Comparison of ENCODE assay signal across 13 cellular contexts in the genomic region with DNA sequence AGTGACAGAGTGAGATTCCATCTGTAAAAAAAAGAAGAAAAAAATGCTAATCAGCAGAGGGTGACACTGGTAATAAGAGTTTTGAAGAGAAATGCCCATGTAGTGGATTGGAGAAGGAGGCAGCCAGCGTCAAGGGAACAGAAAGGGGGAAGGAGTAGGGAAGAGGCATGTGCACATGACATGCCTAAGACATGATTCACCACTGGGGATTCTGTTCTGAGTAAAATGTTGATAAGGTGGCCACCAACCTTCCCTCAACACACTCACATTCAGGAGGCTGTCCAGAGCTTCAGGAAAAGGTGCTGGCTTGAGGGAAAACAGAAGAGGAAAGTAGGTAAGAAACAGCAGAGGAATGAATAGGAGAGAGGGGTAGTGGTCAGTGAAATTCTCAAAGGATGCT. TPM values are rescaled to one million over a fixed set of nuclear protein-coding genes. Genes with fewer than 3 reads are reported as not detected.
DNase-seq lines count a peak whose midpoint lies in the region; ATAC-seq, FAIRE-seq and TF ChIP-seq lines count a peak whose summit lies in the region.
"Had no signal": no experiment of that assay in that cellular context is flagged by ENCODE, and none has a peak within 500 bp of the region (broad histone marks: within the 10 kb centered on the region; RNA-seq: fewer than 3 reads in every experiment).

No MANE protein-coding gene starts in this region.

- no peaks in the 10 kb centered on the region for H3K9me1 ChIP-seq in K562 (ENCODE audit: control insufficient read depth, insufficient read depth, low read length)

- WGBS in K562 (ENCODE audit: insufficient coverage, low coverage, missing lambda C conversion rate) = 0% methylated on average over 1 of the region's 1 CpG

- no peak for FAIRE-seq in K562 (lab: Jason Lieb, UNC)

- H3K79me2 ChIP-seq in K562 (ENCODE audit: control insufficient read depth, insufficient read depth, low read length) = no peaks in the 10 kb centered on the region

- no peak overlapping the region for H2AFZ ChIP-seq in K562 (ENCODE audit: low read depth, low read length)

- intact Hi-C loops in K562 (cut with micrococcal nuclease) = no loop called here
- intact Hi-C loops in left lung (cut with DNase I) = no loop called here

- no peak overlapping the region for H3K4me2 ChIP-seq in K562 (ENCODE audit: insufficient read depth, low read length)

- no peak for TF ChIP-seq CTCF in K562 (IDR thresholded peaks at IDR 0.05 in 2 of 3, conservative IDR thresholded peaks at IDR 0.05 in 1 of 3; ENCODE audit: insufficient read depth in 2 of 3, low read depth in 1 of 3, low read length in 3 of 3)
- no peak for TF ChIP-seq CTCF in left lung (IDR thresholded peaks at IDR 0.05)

- H3K9ac ChIP-seq in K562 (ENCODE audit: insufficient read depth in 1 of 2, low read depth in 2 of 2, low read length in 2 of 2) = no peak overlapping the region

- H3K27me3 ChIP-seq in K562 (ENCODE audit: control insufficient read depth in 2 of 2, insufficient read depth in 2 of 2, low read length in 2 of 2) (peaks cover 19 to 21% of the 10 kb centered on the region in 2 experiments), left lung (no peaks in the 10 kb centered on the region)

- TF ChIP-seq RAD21 in K562 (CRISPR knock-in tag; conservative IDR thresholded peaks at IDR 0.05 in 1 of 2, IDR thresholded peaks at IDR 0.05 in 1 of 2) = no peak

- no peak overlapping the region for H3K27ac ChIP-seq in K562 (ENCODE audit: extremely low read depth, low read depth, low read length)
- H3K27ac ChIP-seq in left lung = no peak overlapping the region

- no TSS peak for BruUV-seq in K562 (replicated peaks; lab: Mats Ljungman, UMichigan)

- H3K9me3 ChIP-seq in K562 (replicated peaks; ENCODE audit: control insufficient read depth, insufficient read depth, low read depth, low read length) (no peaks in the 10 kb centered on the region), left lung (no peaks in the 10 kb centered on the region)

- ATAC-seq in K562 (no peak), left lung (peak; percentile 55), GM19328 (IDR thresholded peaks at IDR 0.05; ENCODE audit: unreplicated experiment) (no peak)
- ATAC-seq in activated CD4-positive, CD25-positive, alpha-beta regulatory T cell treated with anti-CD3 and anti-CD28 coated beads, Interleukin-2, amount 50 U/mL, for 24 hours = no peak
- ATAC-seq: T-helper 17 cell had no signal

- CTCF ChIA-PET in K562 (lab: Yijun Ruan, JAX; ENCODE audit: low intra/inter-chr PET ratio) = no interaction called here

- POLR2A ChIA-PET in K562 (lab: Yijun Ruan, JAX) = no interaction called here

- no peak for TF ChIP-seq POLR2A in K562 (conservative IDR thresholded peaks at IDR 0.05)

- TF ChIP-seq EP300 in K562 (IDR thresholded peaks at IDR 0.05; ENCODE audit: low read length) = no peak

- H4K20me1 ChIP-seq in K562 (replicated peaks; ENCODE audit: control insufficient read depth, insufficient read depth, low read length) = no peaks in the 10 kb centered on the region

- DNase-seq in Caki2 (ENCODE audit: low read depth) (peak; percentile 91), LHCN-M2 (ENCODE audit: low read depth) (peak; percentile 51), K562 (ENCODE audit: extremely low read depth in 1 of 4, low spot score in 3 of 4) (no peak), left lung (no peak)
- no peak for DNase-seq in stimulated activated naive CD4-positive, alpha-beta T cell treated with Interleukin-2 at 50 U/mL for 16 hours (lab: John Stamatoyannopoulos, UW)
- no peak for DNase-seq in activated CD4-positive, alpha-beta T cell treated with anti-CD3 and anti-CD28 coated beads for 48 hours
- DNase-seq: activated CD4-positive, alpha-beta memory T cell treated with anti-CD3 and anti-CD28 coated beads for 36 hours; hypothalamus; T-helper 17 cell had no signal

- in situ Hi-C loops in Caki2 (cut with HindIII; ENCODE audit: low pct_unique_long_range_greater_than_20kb, low sequenced_read_pairs) = no loop called here
- in situ Hi-C loops in K562 (cut with MboI) = no loop called here

- H3K36me3 ChIP-seq in K562 (ENCODE audit: control insufficient read depth, insufficient read depth, low read length) = no peaks in the 10 kb centered on the region
- H3K36me3 ChIP-seq in left lung = no peaks in the 10 kb centered on the region

- H3K4me1 ChIP-seq in K562 (replicated peaks in 1 of 2; ENCODE audit: control insufficient read depth in 2 of 2, insufficient read depth in 2 of 2, low read length in 2 of 2) (no peaks in the 10 kb centered on the region; a peak in 1 of 5 replicates), left lung (no peaks in the 10 kb centered on the region)

- H3K4me3 ChIP-seq in K562 (no peak overlapping the region), left lung (no peak overlapping the region)

TF ChIP-seq in K562, 482 proteins besides CTCF, POLR2A, EP300 and RAD21 (continues in another document):
- TF ChIP-seq JUN (IDR thresholded peaks at IDR 0.05; ENCODE audit: borderline replicate concordance, low read depth, low read length) (peak; percentile 42; the same call in 1 of the 2 replicates), JUN (CRISPR knock-in tag; IDR thresholded peaks at IDR 0.05; ENCODE audit: borderline replicate concordance) (no peak), TEAD1 (CRISPR knock-in tag; IDR thresholded peaks at IDR 0.05) (peak in 1 of 2 experiments; percentile 48; a peak in 1 of 4 replicates), YY1 (IDR thresholded peaks at IDR 0.05; ENCODE audit: borderline replicate concordance in 1 of 3, control insufficient read depth in 1 of 3, extremely low read depth in 1 of 3, insufficient read depth in 3 of 3, insufficient read length in 1 of 3, insufficient replicate concordance in 2 of 3, low read depth in 1 of 3, low read length in 2 of 3) (no peak)
- TF ChIP-seq, protein P1, sequence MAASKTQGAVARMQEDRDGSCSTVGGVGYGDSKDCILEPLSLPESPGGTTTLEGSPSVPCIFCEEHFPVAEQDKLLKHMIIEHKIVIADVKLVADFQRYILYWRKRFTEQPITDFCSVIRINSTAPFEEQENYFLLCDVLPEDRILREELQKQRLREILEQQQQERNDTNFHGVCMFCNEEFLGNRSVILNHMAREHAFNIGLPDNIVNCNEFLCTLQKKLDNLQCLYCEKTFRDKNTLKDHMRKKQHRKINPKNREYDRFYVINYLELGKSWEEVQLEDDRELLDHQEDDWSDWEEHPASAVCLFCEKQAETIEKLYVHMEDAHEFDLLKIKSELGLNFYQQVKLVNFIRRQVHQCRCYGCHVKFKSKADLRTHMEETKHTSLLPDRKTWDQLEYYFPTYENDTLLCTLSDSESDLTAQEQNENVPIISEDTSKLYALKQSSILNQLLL (CRISPR knock-in tag; IDR thresholded peaks at IDR 0.05; ENCODE audit: borderline replicate concordance) = no peak
- TF ChIP-seq, protein P2, sequence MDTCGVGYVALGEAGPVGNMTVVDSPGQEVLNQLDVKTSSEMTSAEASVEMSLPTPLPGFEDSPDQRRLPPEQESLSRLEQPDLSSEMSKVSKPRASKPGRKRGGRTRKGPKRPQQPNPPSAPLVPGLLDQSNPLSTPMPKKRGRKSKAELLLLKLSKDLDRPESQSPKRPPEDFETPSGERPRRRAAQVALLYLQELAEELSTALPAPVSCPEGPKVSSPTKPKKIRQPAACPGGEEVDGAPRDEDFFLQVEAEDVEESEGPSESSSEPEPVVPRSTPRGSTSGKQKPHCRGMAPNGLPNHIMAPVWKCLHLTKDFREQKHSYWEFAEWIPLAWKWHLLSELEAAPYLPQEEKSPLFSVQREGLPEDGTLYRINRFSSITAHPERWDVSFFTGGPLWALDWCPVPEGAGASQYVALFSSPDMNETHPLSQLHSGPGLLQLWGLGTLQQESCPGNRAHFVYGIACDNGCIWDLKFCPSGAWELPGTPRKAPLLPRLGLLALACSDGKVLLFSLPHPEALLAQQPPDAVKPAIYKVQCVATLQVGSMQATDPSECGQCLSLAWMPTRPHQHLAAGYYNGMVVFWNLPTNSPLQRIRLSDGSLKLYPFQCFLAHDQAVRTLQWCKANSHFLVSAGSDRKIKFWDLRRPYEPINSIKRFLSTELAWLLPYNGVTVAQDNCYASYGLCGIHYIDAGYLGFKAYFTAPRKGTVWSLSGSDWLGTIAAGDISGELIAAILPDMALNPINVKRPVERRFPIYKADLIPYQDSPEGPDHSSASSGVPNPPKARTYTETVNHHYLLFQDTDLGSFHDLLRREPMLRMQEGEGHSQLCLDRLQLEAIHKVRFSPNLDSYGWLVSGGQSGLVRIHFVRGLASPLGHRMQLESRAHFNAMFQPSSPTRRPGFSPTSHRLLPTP (IDR thresholded peaks at IDR 0.05; ENCODE audit: borderline replicate concordance, extremely low read depth, insufficient read length) = no peak
- TF ChIP-seq, protein P3, sequence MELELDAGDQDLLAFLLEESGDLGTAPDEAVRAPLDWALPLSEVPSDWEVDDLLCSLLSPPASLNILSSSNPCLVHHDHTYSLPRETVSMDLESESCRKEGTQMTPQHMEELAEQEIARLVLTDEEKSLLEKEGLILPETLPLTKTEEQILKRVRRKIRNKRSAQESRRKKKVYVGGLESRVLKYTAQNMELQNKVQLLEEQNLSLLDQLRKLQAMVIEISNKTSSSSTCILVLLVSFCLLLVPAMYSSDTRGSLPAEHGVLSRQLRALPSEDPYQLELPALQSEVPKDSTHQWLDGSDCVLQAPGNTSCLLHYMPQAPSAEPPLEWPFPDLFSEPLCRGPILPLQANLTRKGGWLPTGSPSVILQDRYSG (tag; conservative IDR thresholded peaks at IDR 0.05; ENCODE audit: low read depth) = no peak

RNA-seq across cellular contexts. Expression of a gene that starts 39.9 kb away (rescaled TPM):
- total RNA-seq in Caki2 (2014; rRNA removed; shearing (Covaris generic); ENCODE audit: low replicate concordance) = not detected in 2 replicates
- not detected in 2 replicates for total RNA-seq in LHCN-M2 (2014; rRNA removed)
- polyA plus RNA-seq in LHCN-M2 (2012) = not detected
- total RNA-seq in K562 (2011; cell fraction: chromatin; rRNA removed; ENCODE audit: low replicate concordance) = not detected in 2 replicates
- not detected in 2 replicates for total RNA-seq in K562 (2011; cell fraction: nucleolus; rRNA removed)
- not detected in 2 replicates for total RNA-seq in K562 (2011; cell fraction: nucleoplasm; rRNA removed)
- not detected in 2 replicates for total RNA-seq in K562 (2014; rRNA removed)
- not detected in 2 replicates for total RNA-seq in K562 (2014; rRNA removed; fragmentation: Illumina TruSeq; extraction: Trizol)
- total RNA-seq in K562 (2015; rRNA removed; fragmentation: Illumina TruSeq; extraction: Trizol) = not detected in 2 replicates
- not detected in 2 replicates for total RNA-seq in K562 (2021)
- polyA plus RNA-seq in K562 (2011; rRNA removed) = not detected in 2 replicates
- not detected in 2 replicates for polyA plus RNA-seq in K562 (2011; cell fraction: cytosol; rRNA removed)
- polyA plus RNA-seq in K562 (2011; cell fraction: nucleus; rRNA removed) = not detected in 2 replicates
- not detected in 2 replicates for polyA plus RNA-seq in K562 (2012)
- not detected in 2 replicates for polyA plus RNA-seq in K562 (2014; fragmentation: Illumina TruSeq; extraction: Trizol)
- polyA plus RNA-seq in K562 (2014; fragmentation: Nextera tagmentation; extraction: Ambion mirVana) = not detected
- polyA plus RNA-seq in K562 (2014; rRNA removed) = not detected in 2 replicates
- not detected in 2 replicates for polyA minus RNA-seq in K562 (2011; rRNA and poly(A)+ RNA removed)
- polyA minus RNA-seq in K562 (2011; cell fraction: cytosol; rRNA and poly(A)+ RNA removed) = not detected in 2 replicates
- polyA minus RNA-seq in K562 (2011; cell fraction: nucleus; rRNA and poly(A)+ RNA removed) = not detected in 2 replicates
- total RNA-seq in left lung = not detected
- total RNA-seq: activated CD4-positive, alpha-beta memory T cell treated with anti-CD3 and anti-CD28 coated beads for 36 hours; activated T-helper 2 cell treated with anti-CD3 and anti-CD28 coated beads, Interferon-gamma antibody, Interleukin-2, Interleukin-4, amounts not matched to agents 10 μg/mL and 5 μg/mL and 100 μg/mL, durations not matched to agents 14 hours and 24 hours and 36 hours; T-helper 17 cell had no signal
- polyA plus RNA-seq: CD14-positive monocyte had no signal

Comparison
In these comparisons a context has a peak if more than half of its experiments do, and no peak if none do; other contexts are left out.
1. DNase-seq: peak in Caki2 (single experiment) and LHCN-M2 (single experiment); none in K562 (0 of 4), left lung (0 of 2), stimulated activated naive CD4-positive, alpha-beta T cell treated with Interleukin-2 at 50 U/mL for 16 hours (single experiment) and activated CD4-positive, alpha-beta T cell treated with anti-CD3 and anti-CD28 coated beads for 48 hours (single experiment).